ENCODE assay signal across 1 cellular context in the genomic region with DNA sequence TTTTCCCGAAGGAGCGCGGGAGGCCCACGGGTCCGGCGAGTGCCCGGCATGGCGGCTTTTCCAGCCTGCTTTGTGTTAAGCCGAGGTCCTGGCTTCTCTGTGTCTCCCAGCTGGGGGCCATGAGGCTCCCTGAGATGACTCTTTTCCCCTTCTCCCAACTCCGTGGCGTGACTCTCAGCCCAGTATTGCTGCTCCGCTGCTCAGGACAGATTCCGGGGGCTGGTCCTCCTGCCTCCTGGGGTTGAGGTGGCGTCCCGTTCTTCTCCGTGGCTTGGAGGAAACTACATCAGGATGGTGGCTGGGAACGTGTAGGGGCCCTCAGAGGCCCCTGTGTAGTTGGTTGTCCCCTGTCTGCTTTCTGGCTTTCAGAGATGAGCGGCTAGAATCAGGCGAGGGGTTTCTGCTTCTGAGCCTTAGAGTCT.
TF ChIP-seq lines count a peak whose summit lies in the region.

No MANE protein-coding gene starts in this region.

TF ChIP-seq in endothelial cell of umbilical vein, 7 proteins besides CTCF, POLR2A, EP300 and RAD21:
- no peak for TF ChIP-seq FOS (IDR thresholded peaks at IDR 0.05; ENCODE audit: borderline replicate concordance, insufficient read depth, low read length)
- TF ChIP-seq, protein P1, sequence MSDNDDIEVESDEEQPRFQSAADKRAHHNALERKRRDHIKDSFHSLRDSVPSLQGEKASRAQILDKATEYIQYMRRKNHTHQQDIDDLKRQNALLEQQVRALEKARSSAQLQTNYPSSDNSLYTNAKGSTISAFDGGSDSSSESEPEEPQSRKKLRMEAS (IDR thresholded peaks at IDR 0.05; ENCODE audit: insufficient read depth, insufficient read length) = no peak
